Comparison of ENCODE assay signal across 8 cellular contexts in genomic region chr10:86585037-86585725, GRCh38.
DNase-seq lines count a peak whose midpoint lies in the region; ATAC-seq and TF ChIP-seq lines count a peak whose summit lies in the region.

No MANE protein-coding gene starts in this region.

- intact Hi-C loops in left lung (cut with DNase I): loop anchor here in 1 of 2 donors (5.0 kb wide), 1 partner anchor 178 kb away; no protein-coding TSS in a partner anchor

- no peak overlapping the region for H3K27ac ChIP-seq in left lung

- H3K4me1 ChIP-seq in left lung: peaks cover 0 to 10% of the 10 kb centered on the region in 2 donors

- DNase-seq in AML-193 (lab: John Stamatoyannopoulos, UW): peak; percentile 21 to 37
- peak; percentile 30 for DNase-seq in NCI-H2196 treated with DMSO at 0.1 percent for 48 hours (lab: John Stamatoyannopoulos, UW; ENCODE audit: unreplicated experiment)
- DNase-seq in activated CD4-positive, alpha-beta T cell treated with anti-CD3 and anti-CD28 coated beads for 1 hour: peak; percentile 64
- DNase-seq in cerebellar cortex (ENCODE audit: low spot score): peak; percentile 66
- peak; percentile 67 to 87 for DNase-seq in left lung
- DNase-seq in stimulated activated CD4-positive, alpha-beta T cell treated with anti-CD3 and anti-CD28 coated beads, Interleukin-4, amount 100 ng/mL, for 4 hours: peak; percentile 70 to 72

- no peaks in the 10 kb centered on the region for H3K36me3 ChIP-seq in left lung

- no peaks in the 10 kb centered on the region for H3K9me3 ChIP-seq in left lung

- no peaks in the 10 kb centered on the region for H3K27me3 ChIP-seq in left lung

- TF ChIP-seq CTCF in left lung (IDR thresholded peaks at IDR 0.05): peak; percentile 91 to 99

- H3K4me3 ChIP-seq in left lung: no peak overlapping the region

- ATAC-seq in GM18870 (IDR thresholded peaks at IDR 0.05; ENCODE audit: unreplicated experiment): peak; percentile 81
- ATAC-seq in HG03097 (IDR thresholded peaks at IDR 0.05; ENCODE audit: low FRiP score, unreplicated experiment): peak; percentile 82
- peak; percentile 99 for ATAC-seq in left lung
